Comparison of ENCODE assay signal across 2 cellular contexts in the genomic region with DNA sequence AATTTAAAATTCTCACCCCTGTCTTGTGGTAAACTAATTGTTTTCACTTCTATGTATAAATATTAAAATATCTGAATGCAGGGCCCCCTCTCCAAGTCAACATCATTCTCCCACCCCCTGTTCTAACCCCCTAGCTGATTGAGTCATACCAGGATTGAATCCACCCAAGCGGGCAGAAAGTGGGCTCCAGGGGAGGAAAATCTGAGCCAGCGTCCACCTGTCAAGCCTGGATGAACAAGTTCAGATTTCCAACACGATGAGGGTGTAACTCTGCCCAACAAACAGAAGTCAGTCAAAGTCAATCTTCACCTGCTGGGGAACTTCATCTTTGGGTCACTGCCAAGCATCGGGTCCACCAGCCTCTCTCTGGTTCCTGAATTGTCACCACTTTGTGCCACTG.
TF ChIP-seq lines count a peak whose summit lies in the region.

No MANE protein-coding gene starts in this region.

TF ChIP-seq in GM12878, 131 proteins besides CTCF, POLR2A, EP300 and RAD21 (continued from another document):
- TF ChIP-seq, protein P1, sequence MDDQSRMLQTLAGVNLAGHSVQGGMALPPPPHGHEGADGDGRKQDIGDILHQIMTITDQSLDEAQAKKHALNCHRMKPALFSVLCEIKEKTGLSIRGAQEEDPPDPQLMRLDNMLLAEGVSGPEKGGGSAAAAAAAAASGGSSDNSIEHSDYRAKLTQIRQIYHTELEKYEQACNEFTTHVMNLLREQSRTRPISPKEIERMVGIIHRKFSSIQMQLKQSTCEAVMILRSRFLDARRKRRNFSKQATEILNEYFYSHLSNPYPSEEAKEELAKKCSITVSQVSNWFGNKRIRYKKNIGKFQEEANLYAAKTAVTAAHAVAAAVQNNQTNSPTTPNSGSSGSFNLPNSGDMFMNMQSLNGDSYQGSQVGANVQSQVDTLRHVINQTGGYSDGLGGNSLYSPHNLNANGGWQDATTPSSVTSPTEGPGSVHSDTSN (IDR thresholded peaks at IDR 0.05; ENCODE audit: insufficient replicate concordance, low read depth, low read length), result no peak

TF ChIP-seq in SK-N-SH treated with all-trans-retinoic acid at 6 μM for 48 hours, 23 proteins besides CTCF, POLR2A, EP300 and RAD21 (continued from another document):
- TF ChIP-seq ARNTL (CRISPR knock-in tag; IDR thresholded peaks at IDR 0.05; ENCODE audit: borderline replicate concordance, low read depth) (no peak), ZNF70 (CRISPR knock-in tag; IDR thresholded peaks at IDR 0.05) (no peak), TOX (CRISPR knock-in tag; IDR thresholded peaks at IDR 0.05; ENCODE audit: borderline replicate concordance) (no peak), ZFP3 (CRISPR knock-in tag; IDR thresholded peaks at IDR 0.05) (no peak), ISL1 (CRISPR knock-in tag; IDR thresholded peaks at IDR 0.05) (no peak), GLIS3 (CRISPR knock-in tag; IDR thresholded peaks at IDR 0.05) (no peak)
- TF ChIP-seq, protein P2, sequence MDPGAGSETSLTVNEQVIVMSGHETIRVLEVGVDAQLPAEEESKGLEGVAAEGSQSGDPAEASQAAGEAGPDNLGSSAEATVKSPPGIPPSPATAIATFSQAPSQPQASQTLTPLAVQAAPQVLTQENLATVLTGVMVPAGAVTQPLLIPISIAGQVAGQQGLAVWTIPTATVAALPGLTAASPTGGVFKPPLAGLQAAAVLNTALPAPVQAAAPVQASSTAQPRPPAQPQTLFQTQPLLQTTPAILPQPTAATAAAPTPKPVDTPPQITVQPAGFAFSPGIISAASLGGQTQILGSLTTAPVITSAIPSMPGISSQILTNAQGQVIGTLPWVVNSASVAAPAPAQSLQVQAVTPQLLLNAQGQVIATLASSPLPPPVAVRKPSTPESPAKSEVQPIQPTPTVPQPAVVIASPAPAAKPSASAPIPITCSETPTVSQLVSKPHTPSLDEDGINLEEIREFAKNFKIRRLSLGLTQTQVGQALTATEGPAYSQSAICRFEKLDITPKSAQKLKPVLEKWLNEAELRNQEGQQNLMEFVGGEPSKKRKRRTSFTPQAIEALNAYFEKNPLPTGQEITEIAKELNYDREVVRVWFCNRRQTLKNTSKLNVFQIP (CRISPR knock-in tag; IDR thresholded peaks at IDR 0.05; ENCODE audit: borderline replicate concordance, low read depth), result no peak
- TF ChIP-seq, protein P3, sequence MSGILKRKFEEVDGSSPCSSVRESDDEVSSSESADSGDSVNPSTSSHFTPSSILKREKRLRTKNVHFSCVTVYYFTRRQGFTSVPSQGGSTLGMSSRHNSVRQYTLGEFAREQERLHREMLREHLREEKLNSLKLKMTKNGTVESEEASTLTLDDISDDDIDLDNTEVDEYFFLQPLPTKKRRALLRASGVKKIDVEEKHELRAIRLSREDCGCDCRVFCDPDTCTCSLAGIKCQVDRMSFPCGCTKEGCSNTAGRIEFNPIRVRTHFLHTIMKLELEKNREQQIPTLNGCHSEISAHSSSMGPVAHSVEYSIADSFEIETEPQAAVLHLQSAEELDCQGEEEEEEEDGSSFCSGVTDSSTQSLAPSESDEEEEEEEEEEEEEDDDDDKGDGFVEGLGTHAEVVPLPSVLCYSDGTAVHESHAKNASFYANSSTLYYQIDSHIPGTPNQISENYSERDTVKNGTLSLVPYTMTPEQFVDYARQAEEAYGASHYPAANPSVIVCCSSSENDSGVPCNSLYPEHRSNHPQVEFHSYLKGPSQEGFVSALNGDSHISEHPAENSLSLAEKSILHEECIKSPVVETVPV (CRISPR knock-in tag; IDR thresholded peaks at IDR 0.05), result no peak
